19 cellular contexts compared by ENCODE assay signal in the genomic region with DNA sequence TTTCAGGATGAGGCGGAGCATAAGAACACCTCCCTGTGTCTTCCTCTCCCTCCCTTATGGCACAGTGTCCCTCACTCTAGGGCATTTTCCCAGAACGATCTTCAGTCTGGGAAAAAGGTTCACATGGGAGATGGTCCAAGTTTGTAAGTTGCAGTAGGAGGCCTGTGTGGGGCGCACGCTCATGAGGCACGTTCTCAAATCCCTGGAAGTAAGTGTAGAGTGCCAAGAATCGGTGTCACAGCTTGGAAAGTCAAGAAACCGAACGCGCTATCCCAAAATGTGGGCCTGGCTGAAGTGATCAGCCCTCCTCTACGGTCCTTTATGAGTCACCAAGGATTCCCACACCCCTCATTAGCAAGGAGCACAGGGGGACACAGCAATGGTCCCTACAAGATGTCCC. TPM values are rescaled to one million over a fixed set of nuclear protein-coding genes. Genes with fewer than 3 reads are reported as not detected.
DNase-seq lines count a peak whose midpoint lies in the region; ATAC-seq, FAIRE-seq and TF ChIP-seq lines count a peak whose summit lies in the region.
"Had no signal": no experiment of that assay in that cellular context is flagged by ENCODE, and none has a peak within 500 bp of the region (broad histone marks: within the 10 kb centered on the region; RNA-seq: fewer than 3 reads in every experiment).

No MANE protein-coding gene starts in this region.

- H3K27me3 ChIP-seq in CD4-positive, alpha-beta T cell (ENCODE audit: control insufficient read depth, insufficient read depth, low read length), result no peaks in the 10 kb centered on the region
- H3K27me3 ChIP-seq in HepG2 (ENCODE audit: control insufficient read depth in 1 of 2, insufficient read depth in 2 of 2, low read length in 2 of 2) (peaks cover 1 to 51% of the 10 kb centered on the region in 2 experiments; a peak in 3 of 5 replicates), suprapubic skin (no peaks in the 10 kb centered on the region)

- H3K36me3 ChIP-seq in HepG2 (replicated peaks in 1 of 2; ENCODE audit: control insufficient read depth in 1 of 2, insufficient read depth in 2 of 2, low read length in 2 of 2) (no peaks in the 10 kb centered on the region), suprapubic skin (no peaks in the 10 kb centered on the region)
- H3K36me3 ChIP-seq: colonic mucosa had no signal

- no peak for DNase-seq in CD4-positive, alpha-beta T cell
- no peak for DNase-seq in T-helper 17 cell
- no peak for DNase-seq in HepG2 (ENCODE audit: low spot score)
- DNase-seq in suprapubic skin (ENCODE audit: low spot score in 2 of 2), result no peak
- no peak for DNase-seq in caudate nucleus (lab: John Stamatoyannopoulos, UW)
- DNase-seq in A172 (ENCODE audit: low spot score), result no peak
- DNase-seq: activated B cell treated with CpG ODN at 0.5 μM for 24 hours, HCEC 1CT, hippocampal formation, NCI-H1694 treated with DMSO at 0.1 percent for 48 hours, NCI-H510A treated with DMSO at 0.1 percent for 48 hours had no signal

- no peaks in the 10 kb centered on the region for H3K27me3 Mint-ChIP-seq in CD4-positive, alpha-beta T cell
- no peaks in the 10 kb centered on the region for H3K27me3 Mint-ChIP-seq in T-helper 17 cell
- H3K27me3 Mint-ChIP-seq: activated naive CD4-positive, alpha-beta T cell treated with anti-CD3 and anti-CD28 coated beads, Interleukin-2, amount 50 U/mL, for 24 hours had no signal

- no peaks in the 10 kb centered on the region for H3K9me3 ChIP-seq in CD4-positive, alpha-beta T cell (ENCODE audit: control insufficient read depth, low read length)
- no peaks in the 10 kb centered on the region for H3K9me3 ChIP-seq in T-helper 17 cell (ENCODE audit: control insufficient read depth, low read length, poor library complexity, severe bottlenecking)
- H3K9me3 ChIP-seq in HepG2 (ENCODE audit: low read length), result no peaks in the 10 kb centered on the region
- H3K9me3 ChIP-seq in suprapubic skin, result no peaks in the 10 kb centered on the region
- H3K9me3 ChIP-seq: colonic mucosa had no signal

- no peak for FAIRE-seq in HepG2 (lab: Jason Lieb, UNC)

- TF ChIP-seq CTCF in CD4-positive, alpha-beta T cell (IDR thresholded peaks at IDR 0.05), result no peak
- no peak for TF ChIP-seq CTCF in HepG2 (CRISPR knock-in tag; IDR thresholded peaks at IDR 0.05)
- TF ChIP-seq CTCF in suprapubic skin (IDR thresholded peaks at IDR 0.05), result peak in 1 of 2 donors; percentile 11

- no peak overlapping the region for H3K27ac Mint-ChIP-seq in CD4-positive, alpha-beta T cell
- H3K27ac Mint-ChIP-seq in T-helper 17 cell, result peak overlapping the region; percentile 60
- H3K27ac Mint-ChIP-seq: activated B cell treated with CpG ODN at 0.5 μM for 24 hours; activated naive CD4-positive, alpha-beta T cell treated with anti-CD3 and anti-CD28 coated beads, Interleukin-2, amount 50 U/mL, for 24 hours; stimulated activated effector memory CD8-positive, alpha-beta T cell treated with anti-CD3 and anti-CD28 coated beads, Interleukin-12 subunit alpha, Interleukin-12 subunit beta, amount 100 ng/mL, for 72 hours had no signal

- no peak overlapping the region for H2AFZ ChIP-seq in HepG2 (ENCODE audit: low read length)

- no peaks in the 10 kb centered on the region for H4K20me1 ChIP-seq in HepG2 (ENCODE audit: insufficient read depth, low read length)

- POLR2A ChIA-PET in CD4-positive, alpha-beta T cell (lab: Charles Lee), result no interaction called here
- POLR2A ChIA-PET in HepG2 (lab: Yijun Ruan, JAX), result no interaction called here

- CTCF ChIA-PET in CD4-positive, alpha-beta T cell (lab: Charles Lee), result no interaction called here
- CTCF ChIA-PET in HepG2 (lab: Yijun Ruan, JAX; ENCODE audit: low intra/inter-chr PET ratio, low total read pairs), result no interaction called here

- ATAC-seq in CD4-positive, alpha-beta T cell (ENCODE audit: poor library complexity), result no peak
- ATAC-seq in T-helper 17 cell (no peak), HepG2 (no peak), GM18498 (IDR thresholded peaks at IDR 0.05; ENCODE audit: unreplicated experiment) (no peak), HG03280 (IDR thresholded peaks at IDR 0.05; ENCODE audit: unreplicated experiment) (no peak)
- ATAC-seq: Panc1; stimulated activated effector memory CD8-positive, alpha-beta T cell treated with anti-CD3 and anti-CD28 coated beads, Interleukin-12 subunit alpha, Interleukin-12 subunit beta, amount 100 ng/mL, for 72 hours had no signal

- no peaks in the 10 kb centered on the region for H3K36me3 Mint-ChIP-seq in CD4-positive, alpha-beta T cell (ENCODE audit: low read depth)
- H3K36me3 Mint-ChIP-seq in T-helper 17 cell (ENCODE audit: low read depth), result peaks cover 2% of the 10 kb centered on the region
- H3K36me3 Mint-ChIP-seq: activated naive CD4-positive, alpha-beta T cell treated with anti-CD3 and anti-CD28 coated beads, Interleukin-2, amount 50 U/mL, for 24 hours had no signal

- peak overlapping the region; percentile 42 for H3K4me3 Mint-ChIP-seq in CD4-positive, alpha-beta T cell
- H3K4me3 Mint-ChIP-seq in T-helper 17 cell, result no peak overlapping the region
- H3K4me3 Mint-ChIP-seq: activated B cell treated with CpG ODN at 0.5 μM for 24 hours; activated naive CD4-positive, alpha-beta T cell treated with anti-CD3 and anti-CD28 coated beads, Interleukin-2, amount 50 U/mL, for 24 hours; stimulated activated effector memory CD8-positive, alpha-beta T cell treated with anti-CD3 and anti-CD28 coated beads, Interleukin-12 subunit alpha, Interleukin-12 subunit beta, amount 100 ng/mL, for 72 hours had no signal

- H3K4me1 Mint-ChIP-seq in CD4-positive, alpha-beta T cell (ENCODE audit: low read depth), result peaks cover 47% of the 10 kb centered on the region
- H3K4me1 Mint-ChIP-seq in T-helper 17 cell, result peaks cover 32% of the 10 kb centered on the region

- 0 out of 2 replicates have a peak overlapping the region, but pooled peaks have one; percentile 2 for H3K4me2 ChIP-seq in HepG2 (ENCODE audit: low read depth, low read length)

- TF ChIP-seq RAD21 in HepG2 (CRISPR knock-in tag; IDR thresholded peaks at IDR 0.05), result no peak

- no TSS peak for BruUV-seq in HepG2 (replicated peaks; lab: Mats Ljungman, UMichigan)

- no peak for TF ChIP-seq EP300 in HepG2 (IDR thresholded peaks at IDR 0.05; ENCODE audit: low read depth in 2 of 2, low read length in 2 of 2)
- no peak for TF ChIP-seq EP300 in HepG2 (CRISPR knock-in tag; IDR thresholded peaks at IDR 0.05; ENCODE audit: borderline replicate concordance)
- no peak for TF ChIP-seq EP300 in suprapubic skin (IDR thresholded peaks at IDR 0.05)

- TF ChIP-seq POLR2A in HepG2 (IDR thresholded peaks at IDR 0.05; ENCODE audit: insufficient read depth in 1 of 2, low read depth in 2 of 2, low read length in 2 of 2), result no peak
- no peak for TF ChIP-seq POLR2A in suprapubic skin (IDR thresholded peaks at IDR 0.05)

- H3K9me3 Mint-ChIP-seq in CD4-positive, alpha-beta T cell, result no peaks in the 10 kb centered on the region
- H3K9me3 Mint-ChIP-seq: activated B cell treated with CpG ODN at 0.5 μM for 24 hours; activated naive CD4-positive, alpha-beta T cell treated with anti-CD3 and anti-CD28 coated beads, Interleukin-2, amount 50 U/mL, for 24 hours; naive thymus-derived CD4-positive, alpha-beta T cell; stimulated activated effector memory CD8-positive, alpha-beta T cell treated with anti-CD3 and anti-CD28 coated beads, Interleukin-12 subunit alpha, Interleukin-12 subunit beta, amount 100 ng/mL, for 72 hours had no signal

- H3K27ac ChIP-seq in CD4-positive, alpha-beta T cell (ENCODE audit: low read depth, low read length), result no peak overlapping the region
- H3K27ac ChIP-seq in HepG2 (ENCODE audit: extremely low read length, insufficient read depth, low read length) (no peak overlapping the region), suprapubic skin (peak overlapping the region; percentile 77), caudate nucleus (ENCODE audit: low read depth, low read length) (no peak overlapping the region)
- H3K27ac ChIP-seq: colonic mucosa, epithelial cell of prostate had no signal

- no peak overlapping the region for H3K9ac ChIP-seq in HepG2 (ENCODE audit: insufficient read depth, low read depth, low read length)

- H3K4me1 ChIP-seq in HepG2 (ENCODE audit: insufficient read depth, low read length) (peaks cover 13% of the 10 kb centered on the region), suprapubic skin (peaks cover 54% of the 10 kb centered on the region)
- H3K4me1 ChIP-seq: colonic mucosa had no signal

- in situ Hi-C loops in HepG2 (cut with HindIII; ENCODE audit: extremely low pct_ligation_motif_present, low pct_unique_long_range_greater_than_20kb), result no loop called here

- H3K4me3 ChIP-seq in HepG2 (replicated peaks in 1 of 3; ENCODE audit: insufficient read depth in 1 of 3, low read depth in 2 of 3, low read length in 3 of 3) (no peak overlapping the region), suprapubic skin (no peak overlapping the region)
- H3K4me3 ChIP-seq: colonic mucosa had no signal

- intact Hi-C loops in CD4-positive, alpha-beta T cell (cut with DNase I, micrococcal nuclease), result no loop called here
- intact Hi-C loops in HepG2 (cut with micrococcal nuclease; ENCODE audit: unreplicated experiment), result no loop called here

- 60% methylated on average over 9 of the region's 10 CpGs for WGBS in HepG2 (ENCODE audit: low lambda C conversion rate)
- 34% methylated on average over 10 of the region's 10 CpGs for WGBS in suprapubic skin

- H3K79me2 ChIP-seq in HepG2 (ENCODE audit: insufficient read depth, low read length), result no peaks in the 10 kb centered on the region

RNA-seq across cellular contexts. Expression of gene SMARCD3, which starts 23.9 kb away (rescaled TPM):
- 10 to 100 TPM; 11.8 to 14.8 TPM for total RNA-seq in CD4-positive, alpha-beta T cell
- total RNA-seq in T-helper 17 cell (10 to 100 TPM in 1 of 2 donors, 1 to 10 TPM in 1; 9.8 to 10.7 TPM), HepG2 (2016; rRNA removed; fragmentation: Illumina TruSeq; extraction: Trizol) (0.53 and 0.62 TPM in 2 replicates), suprapubic skin (10 to 100 TPM in 2 of 4 donors, 1 to 10 TPM in 2; 9.6 to 15.8 (median 10.9) TPM)
- 0.79 and 1.2 TPM in 2 replicates for total RNA-seq in HepG2 (2016; cell fraction: cytosol; rRNA removed; fragmentation: Illumina TruSeq; extraction: Trizol; ENCODE audit: low read depth)
- 0.24 and 0.84 TPM in 2 replicates for total RNA-seq in HepG2 (2016; cell fraction: insoluble cytoplasmic fraction; rRNA removed; fragmentation: Illumina TruSeq; extraction: Trizol)
- total RNA-seq in HepG2 (2016; cell fraction: membrane; rRNA removed; fragmentation: Illumina TruSeq; extraction: Trizol), result 0.86 and 1.2 TPM in 2 replicates
- 0.62 and 1.0 TPM in 2 replicates for total RNA-seq in HepG2 (2016; cell fraction: nucleus; rRNA removed; fragmentation: Illumina TruSeq; extraction: Trizol)
- 0.20 and 0.44 TPM in 2 replicates for polyA plus RNA-seq in HepG2 (2011; rRNA removed)
- polyA plus RNA-seq in HepG2 (2011; cell fraction: cytosol; rRNA removed), result 0.08 and 0.09 TPM in 2 replicates
- 1.7 and 2.4 TPM in 2 replicates for polyA plus RNA-seq in HepG2 (2011; cell fraction: nucleus; rRNA removed)
- polyA plus RNA-seq in HepG2 (2012), result 3.8 and 4.0 TPM in 2 replicates
- polyA plus RNA-seq in HepG2 (2016; cell fraction: cytosol; fragmentation: Illumina TruSeq; extraction: Trizol; ENCODE audit: low read depth), result 0.55 and 0.76 TPM in 2 replicates
- polyA plus RNA-seq in HepG2 (2016; cell fraction: insoluble cytoplasmic fraction; fragmentation: Illumina TruSeq; extraction: Trizol; ENCODE audit: low read depth), result 0.35 and 0.52 TPM in 2 replicates
- 0.62 and 0.80 TPM in 2 replicates for polyA plus RNA-seq in HepG2 (2016; cell fraction: membrane; fragmentation: Illumina TruSeq; extraction: Trizol; ENCODE audit: low read depth)
- polyA plus RNA-seq in HepG2 (2016; cell fraction: nucleus; fragmentation: Illumina TruSeq; extraction: Trizol; ENCODE audit: insufficient read depth, low read depth), result 2.7 and 3.3 TPM in 2 replicates
- 0.38 and 3.6 TPM in 2 replicates for polyA minus RNA-seq in HepG2 (2011; rRNA and poly(A)+ RNA removed; ENCODE audit: low replicate concordance)
- 1.1 TPM in 1 of 2 replicates, not detected in the other for polyA minus RNA-seq in HepG2 (2011; cell fraction: cytosol; rRNA and poly(A)+ RNA removed)
- 0.25 and 0.64 TPM in 2 replicates for polyA minus RNA-seq in HepG2 (2011; cell fraction: nucleus; rRNA and poly(A)+ RNA removed)
- total RNA-seq in A172 (2014; rRNA removed; shearing (Covaris generic)), result 22.2 and 26.7 TPM in 2 replicates
- total RNA-seq: activated B cell treated with CpG ODN at 0.5 μM for 24 hours had no signal

RNA-seq across cellular contexts. Expression of gene CHPF2, which starts 40.1 kb away (rescaled TPM):
- 10 to 100 TPM; 29.6 to 30.5 TPM for total RNA-seq in CD4-positive, alpha-beta T cell
- total RNA-seq in T-helper 17 cell (10 to 100 TPM; 39.4 to 41.6 TPM), HepG2 (2016; rRNA removed; fragmentation: Illumina TruSeq; extraction: Trizol) (10.2 and 21.5 TPM in 2 replicates), suprapubic skin (10 to 100 TPM; 21.5 to 28.6 (median 25.4) TPM)
- 1.7 and 2.5 TPM in 2 replicates for total RNA-seq in HepG2 (2016; cell fraction: cytosol; rRNA removed; fragmentation: Illumina TruSeq; extraction: Trizol; ENCODE audit: low read depth)
- 9.4 and 21.0 TPM in 2 replicates for total RNA-seq in HepG2 (2016; cell fraction: insoluble cytoplasmic fraction; rRNA removed; fragmentation: Illumina TruSeq; extraction: Trizol)
- total RNA-seq in HepG2 (2016; cell fraction: membrane; rRNA removed; fragmentation: Illumina TruSeq; extraction: Trizol), result 5.8 and 7.3 TPM in 2 replicates
- 26.3 and 31.0 TPM in 2 replicates for total RNA-seq in HepG2 (2016; cell fraction: nucleus; rRNA removed; fragmentation: Illumina TruSeq; extraction: Trizol)
- 15.4 and 22.5 TPM in 2 replicates for polyA plus RNA-seq in HepG2 (2011; rRNA removed)
- 13.1 and 17.3 TPM in 2 replicates for polyA plus RNA-seq in HepG2 (2011; cell fraction: cytosol; rRNA removed)
- 62.4 and 64.6 TPM in 2 replicates for polyA plus RNA-seq in HepG2 (2011; cell fraction: nucleus; rRNA removed)
- polyA plus RNA-seq in HepG2 (2012), result 12.1 and 17.0 TPM in 2 replicates
- polyA plus RNA-seq in HepG2 (2016; cell fraction: cytosol; fragmentation: Illumina TruSeq; extraction: Trizol; ENCODE audit: low read depth), result 1.1 and 1.3 TPM in 2 replicates
- polyA plus RNA-seq in HepG2 (2016; cell fraction: insoluble cytoplasmic fraction; fragmentation: Illumina TruSeq; extraction: Trizol; ENCODE audit: low read depth), result 8.7 and 8.9 TPM in 2 replicates
- 3.0 and 4.1 TPM in 2 replicates for polyA plus RNA-seq in HepG2 (2016; cell fraction: membrane; fragmentation: Illumina TruSeq; extraction: Trizol; ENCODE audit: low read depth)
- polyA plus RNA-seq in HepG2 (2016; cell fraction: nucleus; fragmentation: Illumina TruSeq; extraction: Trizol; ENCODE audit: insufficient read depth, low read depth), result 33.0 and 37.5 TPM in 2 replicates
- polyA minus RNA-seq in HepG2 (2011; rRNA and poly(A)+ RNA removed; ENCODE audit: low replicate concordance), result 28.1 and 43.5 TPM in 2 replicates
- polyA minus RNA-seq in HepG2 (2011; cell fraction: cytosol; rRNA and poly(A)+ RNA removed), result 15.1 and 16.0 TPM in 2 replicates
- polyA minus RNA-seq in HepG2 (2011; cell fraction: nucleus; rRNA and poly(A)+ RNA removed), result 30.7 and 33.6 TPM in 2 replicates
- 36.5 and 37.8 TPM in 2 replicates for total RNA-seq in A172 (2014; rRNA removed; shearing (Covaris generic))

RNA-seq across cellular contexts. Expression of gene ABCF2, which starts 45.4 kb away (rescaled TPM):
- total RNA-seq in CD4-positive, alpha-beta T cell, result 10 to 100 TPM; 12.3 to 13.2 TPM
- 10 to 100 TPM; 24.2 to 26.7 TPM for total RNA-seq in T-helper 17 cell
- total RNA-seq in HepG2 (2016; rRNA removed; fragmentation: Illumina TruSeq; extraction: Trizol), result 42.5 and 43.0 TPM in 2 replicates
- total RNA-seq in HepG2 (2016; cell fraction: cytosol; rRNA removed; fragmentation: Illumina TruSeq; extraction: Trizol; ENCODE audit: low read depth), result 7.5 and 8.4 TPM in 2 replicates
- 41.2 and 42.3 TPM in 2 replicates for total RNA-seq in HepG2 (2016; cell fraction: insoluble cytoplasmic fraction; rRNA removed; fragmentation: Illumina TruSeq; extraction: Trizol)
- total RNA-seq in HepG2 (2016; cell fraction: membrane; rRNA removed; fragmentation: Illumina TruSeq; extraction: Trizol), result 21.7 and 24.5 TPM in 2 replicates
- 22.4 and 24.6 TPM in 2 replicates for total RNA-seq in HepG2 (2016; cell fraction: nucleus; rRNA removed; fragmentation: Illumina TruSeq; extraction: Trizol)
- 16.3 and 18.5 TPM in 2 replicates for polyA plus RNA-seq in HepG2 (2011; rRNA removed)
- 19.7 and 19.8 TPM in 2 replicates for polyA plus RNA-seq in HepG2 (2011; cell fraction: cytosol; rRNA removed)
- polyA plus RNA-seq in HepG2 (2011; cell fraction: nucleus; rRNA removed), result 20.0 and 25.1 TPM in 2 replicates
- 12.8 and 19.4 TPM in 2 replicates for polyA plus RNA-seq in HepG2 (2012)
- polyA plus RNA-seq in HepG2 (2016; cell fraction: cytosol; fragmentation: Illumina TruSeq; extraction: Trizol; ENCODE audit: low read depth), result 5.7 and 6.2 TPM in 2 replicates
- 26.4 and 36.5 TPM in 2 replicates for polyA plus RNA-seq in HepG2 (2016; cell fraction: insoluble cytoplasmic fraction; fragmentation: Illumina TruSeq; extraction: Trizol; ENCODE audit: low read depth)
- polyA plus RNA-seq in HepG2 (2016; cell fraction: membrane; fragmentation: Illumina TruSeq; extraction: Trizol; ENCODE audit: low read depth), result 12.8 and 14.1 TPM in 2 replicates
- polyA plus RNA-seq in HepG2 (2016; cell fraction: nucleus; fragmentation: Illumina TruSeq; extraction: Trizol; ENCODE audit: insufficient read depth, low read depth), result 33.8 and 36.4 TPM in 2 replicates
- polyA minus RNA-seq in HepG2 (2011; rRNA and poly(A)+ RNA removed; ENCODE audit: low replicate concordance), result 23.8 and 78.9 TPM in 2 replicates
- 9.2 and 9.3 TPM in 2 replicates for polyA minus RNA-seq in HepG2 (2011; cell fraction: cytosol; rRNA and poly(A)+ RNA removed)
- polyA minus RNA-seq in HepG2 (2011; cell fraction: nucleus; rRNA and poly(A)+ RNA removed), result 13.9 and 19.9 TPM in 2 replicates
- 10 to 100 TPM; 25.3 to 96.5 (median 40.1) TPM for total RNA-seq in suprapubic skin
- total RNA-seq in A172 (2014; rRNA removed; shearing (Covaris generic)), result 55.6 and 65.6 TPM in 2 replicates
